In genomic region chr3:187368251-187368733, GRCh38 we compare ENCODE assay signal across 8 cellular contexts. TPM values are rescaled to one million over a fixed set of nuclear protein-coding genes. Genes with fewer than 3 reads are reported as not detected.
DNase-seq lines count a peak whose midpoint lies in the region; ATAC-seq, FAIRE-seq and TF ChIP-seq lines count a peak whose summit lies in the region.

Gene RTP4, plus strand, starts transcription at chr3:187368385. Its CDS starts 57 bp downstream, at chr3:187368442.

- H3K27ac ChIP-seq in OCI-LY7 (ENCODE audit: low read depth, low read length, poor library complexity, severe bottlenecking) (no peak within 1 kb of the TSS), adrenal gland (peak within 1 kb of the TSS; percentile 50 to 92 (median 90)), hepatocyte (peak within 1 kb of the TSS; percentile 91), spleen (peak within 1 kb of the TSS; percentile 80 to 97 (median 90))

- TF ChIP-seq CTCF in OCI-LY7 (conservative IDR thresholded peaks at IDR 0.05; ENCODE audit: low read length) = no peak
- TF ChIP-seq CTCF in adrenal gland (IDR thresholded peaks at IDR 0.05) = no peak
- no peak for TF ChIP-seq CTCF in hepatocyte (IDR thresholded peaks at IDR 0.05; ENCODE audit: poor library complexity)
- TF ChIP-seq CTCF in spleen (IDR thresholded peaks at IDR 0.05 in 8 of 11, conservative IDR thresholded peaks at IDR 0.05 in 3 of 11) = no peak
- TF ChIP-seq CTCF in D721Med (IDR thresholded peaks at IDR 0.05; ENCODE audit: insufficient read depth, missing control alignments) = no peak

- H3K4me1 ChIP-seq in OCI-LY7 (ENCODE audit: insufficient read depth, low read length, poor library complexity, severe bottlenecking) (no peaks in the 10 kb centered on the region), adrenal gland (replicated peaks in 1 of 2) (peaks cover 11 to 17% of the 10 kb centered on the region in 2 donors), hepatocyte (ENCODE audit: insufficient read depth) (no peaks in the 10 kb centered on the region), spleen (peaks cover 11 to 35% (median 25%) of the 10 kb centered on the region in 6 donors)

- TF ChIP-seq POLR2A in adrenal gland (IDR thresholded peaks at IDR 0.05) (no peak), spleen (IDR thresholded peaks at IDR 0.05) (no peak)

- H3K27me3 ChIP-seq in adrenal gland (no peaks in the 10 kb centered on the region), hepatocyte (no peaks in the 10 kb centered on the region), spleen (replicated peaks in 1 of 7) (no peaks in the 10 kb centered on the region)

- WGBS in adrenal gland, 4 donors = 5 to 18% (median 14%) methylated on average over 5 of the region's 5 CpGs
- WGBS in hepatocyte (ENCODE audit: low lambda C conversion rate, missing lambda C conversion rate) = 80% methylated on average over 5 of the region's 5 CpGs
- WGBS in spleen, 5 donors = 0 to 6% (median 1%) methylated on average over 5 of the region's 5 CpGs

- H2AFZ ChIP-seq in OCI-LY7 (ENCODE audit: low read length) = peak within 1 kb of the TSS; percentile 80
- H2AFZ ChIP-seq in hepatocyte = peak within 1 kb of the TSS; percentile 67

- FAIRE-seq in D721Med (lab: Jason Lieb, UNC) = no peak

- H3K9me2 ChIP-seq in OCI-LY7 (ENCODE audit: insufficient read depth, low read length) (no peaks in the 10 kb centered on the region), hepatocyte (replicated peaks; ENCODE audit: insufficient read depth) (no peaks in the 10 kb centered on the region)

- H3K4me2 ChIP-seq in OCI-LY7 (ENCODE audit: low read length) (peak within 1 kb of the TSS; percentile 58), hepatocyte (peak within 1 kb of the TSS; percentile 64)

- no peaks in the 10 kb centered on the region for H4K20me1 ChIP-seq in OCI-LY7 (ENCODE audit: insufficient read depth, low read length)
- no peaks in the 10 kb centered on the region for H4K20me1 ChIP-seq in hepatocyte (ENCODE audit: insufficient read depth, poor library complexity, severe bottlenecking)

- ATAC-seq in HG02885 (IDR thresholded peaks at IDR 0.05; ENCODE audit: poor library complexity, unreplicated experiment) = peak; percentile 92

- intact Hi-C loops in OCI-LY7 (cut with micrococcal nuclease; ENCODE audit: unreplicated experiment) = no loop called here
- intact Hi-C loops in adrenal gland (cut with DNase I) = no loop called here
- intact Hi-C loops in spleen (cut with DNase I; ENCODE audit: low total_unique reads) = no loop called here

- CTCF ChIA-PET in OCI-LY7 (lab: Charles Lee; ENCODE audit: unreplicated experiment) = no interaction called here

- H3K79me2 ChIP-seq in OCI-LY7 (ENCODE audit: insufficient read depth, low read depth, low read length) = no peaks in the 10 kb centered on the region
- no peaks in the 10 kb centered on the region for H3K79me2 ChIP-seq in hepatocyte

- DNase-seq in activated CD4-positive, CD25-positive, alpha-beta regulatory T cell treated with anti-CD3 and anti-CD28 coated beads, Interleukin-2, amount 50 U/mL, for 16 hours (ENCODE audit: low read depth, low spot score) = peak; percentile 10
- DNase-seq in activated CD4-positive, CD25-positive, alpha-beta regulatory T cell (lab: John Stamatoyannopoulos, UW) = no peak
- DNase-seq in OCI-LY7 (ENCODE audit: low spot score) (peak; percentile 44), adrenal gland (peak in 4 of 7 donors; percentile 20 to 54 (median 28)), hepatocyte (ENCODE audit: low spot score) (peak; percentile 24), spleen (no peak), D721Med (ENCODE audit: insufficient read length, low spot score) (no peak)

- H3K9me3 ChIP-seq in OCI-LY7 (ENCODE audit: low read length) = no peaks in the 10 kb centered on the region
- no peaks in the 10 kb centered on the region for H3K9me3 ChIP-seq in adrenal gland (replicated peaks in 1 of 3)
- H3K9me3 ChIP-seq in hepatocyte (ENCODE audit: low read depth) = no peaks in the 10 kb centered on the region
- peaks cover 0 to 21% (median 0%) of the 10 kb centered on the region in 8 donors for H3K9me3 ChIP-seq in spleen

- POLR2A ChIA-PET in OCI-LY7 (lab: Charles Lee) = interaction anchor here (0.9 kb wide), 1 partner anchor 17 kb away, joined by 3 read pairs; no protein-coding TSS in a partner anchor

- H3K36me3 ChIP-seq in OCI-LY7 (ENCODE audit: insufficient read depth, low read length) (no peaks in the 10 kb centered on the region), adrenal gland (replicated peaks in 1 of 2) (no peaks in the 10 kb centered on the region), hepatocyte (replicated peaks; ENCODE audit: insufficient read depth, low read depth) (no peaks in the 10 kb centered on the region), spleen (peaks cover 0 to 35% (median 20%) of the 10 kb centered on the region in 6 donors)

- peak within 1 kb of the TSS; percentile 25 for H3K4me3 ChIP-seq in OCI-LY7 (ENCODE audit: low read depth, low read length, poor library complexity, severe bottlenecking)
- H3K4me3 ChIP-seq in adrenal gland = peak within 1 kb of the TSS in 3 of 4 donors; percentile 45 to 72 (median 62)
- no peak within 1 kb of the TSS for H3K4me3 ChIP-seq in hepatocyte
- H3K4me3 ChIP-seq in spleen = peak within 1 kb of the TSS; percentile 44 to 69 (median 59)

- BruUV-seq in OCI-LY7 (replicated peaks; lab: Mats Ljungman, UMichigan) = no TSS peak

RNA-seq across cellular contexts. Expression of gene RTP4, which starts in this region (rescaled TPM):
- 0.10 and 0.13 TPM in 2 replicates for total RNA-seq in OCI-LY7 (2014; rRNA removed; shearing (Covaris generic))
- total RNA-seq in OCI-LY7 (2022) (not detected in 2 replicates), adrenal gland (1 to 10 TPM; 1.0 to 6.7 (median 3.5) TPM), hepatocyte (1.8 and 3.9 TPM in 2 replicates), spleen (10 to 100 TPM in 4 of 7 donors, 1 to 10 TPM in 3; 8.3 to 15.7 (median 12.1) TPM)
- polyA plus RNA-seq in adrenal gland (1 to 10 TPM; 3.5 to 4.3 (median 3.6) TPM), hepatocyte (1.9 and 2.0 TPM in 2 replicates), spleen (10 to 100 TPM in 1 of 3 donors, 1 to 10 TPM in 2; 8.2 to 11.7 (median 9.5) TPM)

Comparison
In these comparisons a context has a peak if more than half of its experiments do, and no peak if none do; other contexts are left out.
1. DNase-seq: peak in activated CD4-positive, CD25-positive, alpha-beta regulatory T cell treated with anti-CD3 and anti-CD28 coated beads, Interleukin-2, amount 50 U/mL, for 16 hours (single experiment), adrenal gland (4 of 7) and hepatocyte (single experiment); none in activated CD4-positive, CD25-positive, alpha-beta regulatory T cell (0 of 4), spleen (single experiment) and D721Med (single experiment).
2. Peak in DNase-seq, H3K4me3 ChIP-seq and H3K4me2 ChIP-seq in OCI-LY7; RNA of the gene not detected or under 1 TPM.